Comparison of ENCODE assay signal across 19 cellular contexts in the genomic region with DNA sequence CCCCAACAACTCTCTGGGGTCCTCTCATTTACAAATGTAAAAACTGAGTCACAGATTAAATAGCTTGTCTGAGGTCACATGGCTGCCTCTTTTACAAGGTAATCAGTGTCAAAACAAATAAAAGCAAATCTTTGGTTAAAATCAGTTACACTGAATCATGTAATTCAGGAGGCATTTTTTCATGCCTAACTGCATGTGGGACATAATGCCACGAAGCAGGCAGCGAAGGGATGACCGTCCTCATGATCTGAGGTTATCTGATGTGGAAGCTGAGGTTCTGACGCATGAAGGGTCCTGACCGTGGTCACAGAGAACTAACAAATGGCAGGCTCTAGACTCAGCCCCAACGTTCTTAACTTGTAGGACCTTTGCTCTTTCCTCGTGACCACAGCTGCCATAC.
DNase-seq lines count a peak whose midpoint lies in the region; ATAC-seq, FAIRE-seq and TF ChIP-seq lines count a peak whose summit lies in the region.
"Had no signal": no experiment of that assay in that cellular context is flagged by ENCODE, and none has a peak within 500 bp of the region (broad histone marks: within the 10 kb centered on the region; RNA-seq: fewer than 3 reads in every experiment).

No MANE protein-coding gene starts in this region.

- WGBS in thyroid gland, 2 donors: 91 to 92% methylated on average over 7 of the region's 7 CpGs

- H3K4me1 ChIP-seq in left ventricle myocardium inferior (peaks cover 40% of the 10 kb centered on the region), astrocyte (ENCODE audit: insufficient read depth, low read length) (no peaks in the 10 kb centered on the region), thyroid gland (peaks cover 31 to 52% of the 10 kb centered on the region in 2 donors)

- H3K4me3 ChIP-seq in left ventricle myocardium inferior (no peak overlapping the region), astrocyte (ENCODE audit: insufficient read depth, low read depth, low read length) (no peak overlapping the region), thyroid gland (replicated peaks in 1 of 3) (no peak overlapping the region)
- H3K4me3 ChIP-seq: BLaER1 had no signal

- no peak for FAIRE-seq in astrocyte (lab: Jason Lieb, UNC)
- FAIRE-seq: A204.1 had no signal

- H3K27me3 Mint-ChIP-seq in astrocyte (ENCODE audit: low read depth, unreplicated experiment): no peaks in the 10 kb centered on the region
- no peaks in the 10 kb centered on the region for H3K27me3 Mint-ChIP-seq in mesothelial cell of epicardium (ENCODE audit: low read depth)
- H3K27me3 Mint-ChIP-seq in activated CD8-positive, alpha-beta T cell treated with anti-CD3 and anti-CD28 coated beads for 36 hours: peaks cover 2% of the 10 kb centered on the region
- H3K27me3 Mint-ChIP-seq: IgD-negative memory B cell had no signal

- H4K20me1 ChIP-seq in astrocyte (ENCODE audit: insufficient read depth, low read length): peaks cover 23% of the 10 kb centered on the region
- H4K20me1 ChIP-seq: BLaER1 had no signal

- no peak overlapping the region for H3K4me3 Mint-ChIP-seq in astrocyte (ENCODE audit: unreplicated experiment)
- H3K4me3 Mint-ChIP-seq in mesothelial cell of epicardium: no peak overlapping the region
- no peak overlapping the region for H3K4me3 Mint-ChIP-seq in activated CD8-positive, alpha-beta T cell treated with anti-CD3 and anti-CD28 coated beads for 36 hours
- H3K4me3 Mint-ChIP-seq: CD8-positive, alpha-beta T cell; IgD-negative memory B cell had no signal

- peaks cover 14% of the 10 kb centered on the region for H3K36me3 Mint-ChIP-seq in astrocyte (ENCODE audit: low read depth, unreplicated experiment)
- H3K36me3 Mint-ChIP-seq in mesothelial cell of epicardium: peaks cover 59% of the 10 kb centered on the region
- no peaks in the 10 kb centered on the region for H3K36me3 Mint-ChIP-seq in activated CD8-positive, alpha-beta T cell treated with anti-CD3 and anti-CD28 coated beads for 36 hours (ENCODE audit: low read depth)
- H3K36me3 Mint-ChIP-seq: CD8-positive, alpha-beta T cell; IgD-negative memory B cell had no signal

- TF ChIP-seq CTCF in left ventricle myocardium inferior (IDR thresholded peaks at IDR 0.05; ENCODE audit: borderline replicate concordance) (no peak), astrocyte (IDR thresholded peaks at IDR 0.05; ENCODE audit: insufficient read depth, low read depth, low read length) (no peak), mesothelial cell of epicardium (IDR thresholded peaks at IDR 0.05; ENCODE audit: unreplicated experiment) (no peak), thyroid gland (IDR thresholded peaks at IDR 0.05) (no peak)
- no peak for TF ChIP-seq CTCF in activated CD8-positive, alpha-beta T cell treated with anti-CD3 and anti-CD28 coated beads for 36 hours (IDR thresholded peaks at IDR 0.05)

- H3K36me3 ChIP-seq in left ventricle myocardium inferior (peaks cover 79% of the 10 kb centered on the region), astrocyte (ENCODE audit: insufficient read depth, low read length) (peaks cover 32% of the 10 kb centered on the region), thyroid gland (peaks cover 19 to 20% of the 10 kb centered on the region in 2 donors)
- H3K36me3 ChIP-seq: BLaER1 had no signal

- no peak for TF ChIP-seq POLR2A in thyroid gland (IDR thresholded peaks at IDR 0.05)

- H3K27ac Mint-ChIP-seq in astrocyte (ENCODE audit: unreplicated experiment): no peak overlapping the region
- peak overlapping the region; percentile 30 for H3K27ac Mint-ChIP-seq in mesothelial cell of epicardium
- H3K27ac Mint-ChIP-seq in activated CD8-positive, alpha-beta T cell treated with anti-CD3 and anti-CD28 coated beads for 36 hours: no peak overlapping the region
- H3K27ac Mint-ChIP-seq: CD8-positive, alpha-beta T cell; IgD-negative memory B cell had no signal

- no peaks in the 10 kb centered on the region for H3K27me3 ChIP-seq in left ventricle myocardium inferior (ENCODE audit: low read depth)
- H3K27me3 ChIP-seq in astrocyte (ENCODE audit: insufficient read depth, low read length): no peaks in the 10 kb centered on the region
- no peaks in the 10 kb centered on the region for H3K27me3 ChIP-seq in thyroid gland
- H3K27me3 ChIP-seq: BLaER1 had no signal

- no peak overlapping the region for H3K4me2 ChIP-seq in astrocyte (ENCODE audit: low read length)
- H3K4me2 ChIP-seq: BLaER1 had no signal

- H3K9me3 Mint-ChIP-seq in astrocyte (ENCODE audit: unreplicated experiment) (no peaks in the 10 kb centered on the region), mesothelial cell of epicardium (peaks cover 3% of the 10 kb centered on the region)
- H3K9me3 Mint-ChIP-seq in activated CD8-positive, alpha-beta T cell treated with anti-CD3 and anti-CD28 coated beads for 36 hours: no peaks in the 10 kb centered on the region
- H3K9me3 Mint-ChIP-seq: CD8-positive, alpha-beta T cell had no signal

- H2AFZ ChIP-seq in astrocyte (ENCODE audit: low read depth, low read length): no peak overlapping the region

- peaks cover 3% of the 10 kb centered on the region for H3K4me1 Mint-ChIP-seq in astrocyte (ENCODE audit: low read depth, unreplicated experiment)
- H3K4me1 Mint-ChIP-seq in mesothelial cell of epicardium: peaks cover 5% of the 10 kb centered on the region
- no peaks in the 10 kb centered on the region for H3K4me1 Mint-ChIP-seq in activated CD8-positive, alpha-beta T cell treated with anti-CD3 and anti-CD28 coated beads for 36 hours (ENCODE audit: low read depth)

- POLR2A ChIA-PET in activated CD8-positive, alpha-beta T cell treated with anti-CD3 and anti-CD28 coated beads for 36 hours (lab: Charles Lee): no interaction called here

- intact Hi-C loops in left ventricle myocardium inferior (cut with micrococcal nuclease): no loop called here
- intact Hi-C loops in Right ventricle myocardium superior (cut with DNase I): no loop called here
- intact Hi-C loops in thyroid gland (cut with DNase I): no loop called here
- intact Hi-C loops in activated CD8-positive, alpha-beta T cell treated with anti-CD3 and anti-CD28 coated beads for 36 hours (cut with micrococcal nuclease): no loop called here

- peaks cover 10% of the 10 kb centered on the region for H3K79me2 ChIP-seq in astrocyte (ENCODE audit: insufficient read depth, low read length)

- H3K27ac ChIP-seq in left ventricle myocardium inferior (replicated peaks) (peak overlapping the region; percentile 58), astrocyte (ENCODE audit: low read depth, low read length) (no peak overlapping the region), thyroid gland (peak overlapping the region in 2 of 3 donors; percentile 97)
- H3K27ac ChIP-seq: BLaER1 had no signal

- H3K9me3 ChIP-seq in left ventricle myocardium inferior (replicated peaks) (no peaks in the 10 kb centered on the region), astrocyte (ENCODE audit: insufficient read depth, low read depth, low read length) (no peaks in the 10 kb centered on the region), thyroid gland (no peaks in the 10 kb centered on the region)

- no peak overlapping the region for H3K9ac ChIP-seq in astrocyte (ENCODE audit: low read length)
- H3K9ac ChIP-seq: BLaER1 had no signal

- CTCF ChIA-PET in activated CD8-positive, alpha-beta T cell treated with anti-CD3 and anti-CD28 coated beads for 36 hours (lab: Charles Lee): no interaction called here

- no peak for DNase-seq in left ventricle myocardium inferior
- DNase-seq in Right ventricle myocardium superior: no peak
- peak; percentile 40 for DNase-seq in astrocyte (ENCODE audit: low read depth)
- DNase-seq in mesothelial cell of epicardium (ENCODE audit: low spot score in 2 of 2, unreplicated experiment in 2 of 2): no peak
- DNase-seq in thyroid gland: no peak
- no peak for DNase-seq in activated CD8-positive, alpha-beta T cell treated with anti-CD3 and anti-CD28 coated beads for 36 hours
- DNase-seq in SW 1271 (lab: John Stamatoyannopoulos, UW): no peak
- DNase-seq: CD8-positive, alpha-beta T cell; DMS79; GOT3; Kasumi-1; NCI-H1105 treated with DMSO at 0.1 percent for 48 hours; NCI-H187 treated with DMSO at 0.1 percent for 48 hours; OCI-M1; RPMI8226 had no signal

- no peak for ATAC-seq in Right ventricle myocardium superior (ENCODE audit: poor library complexity)
- ATAC-seq in activated CD8-positive, alpha-beta T cell treated with anti-CD3 and anti-CD28 coated beads for 36 hours: no peak
- no peak for ATAC-seq in HG03097 (IDR thresholded peaks at IDR 0.05; ENCODE audit: low FRiP score, unreplicated experiment)
- ATAC-seq: CD8-positive, alpha-beta T cell had no signal
